1 cellular context compared by ENCODE assay signal in the genomic region with DNA sequence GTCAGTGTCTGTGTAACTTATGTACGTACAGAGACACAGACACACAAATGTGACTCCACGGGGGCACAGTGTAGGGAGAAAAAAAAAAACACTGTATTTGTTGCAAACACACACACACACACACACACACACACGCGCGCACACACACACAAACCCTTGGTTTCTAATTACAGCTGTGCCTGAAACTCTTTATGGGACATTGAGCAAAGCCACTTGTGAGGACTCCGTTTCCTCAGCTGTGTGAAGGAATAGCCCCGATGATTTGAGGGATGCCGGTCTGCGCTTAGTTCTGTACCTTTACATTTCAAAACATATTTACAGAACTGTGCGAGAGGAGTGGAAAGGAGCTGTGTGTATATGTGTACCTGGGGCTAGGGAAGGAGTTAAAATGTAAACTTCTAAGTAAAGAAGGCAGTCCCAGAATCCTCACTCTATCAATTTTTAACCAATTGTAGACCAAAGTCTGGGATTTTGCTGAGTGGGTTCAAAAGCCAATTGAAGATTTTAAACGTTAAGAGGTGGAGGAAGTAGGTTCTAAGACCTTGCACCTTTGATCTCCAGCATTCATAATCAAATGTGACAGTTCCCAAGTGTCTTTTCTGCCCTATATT.
TF ChIP-seq lines count a peak whose summit lies in the region.

No MANE protein-coding gene starts in this region.

TF ChIP-seq in SK-N-SH, 30 proteins besides CTCF, POLR2A, EP300 and RAD21 (continued from another document):
- TF ChIP-seq REST (IDR thresholded peaks at IDR 0.05; ENCODE audit: low read depth, low read length) = no peak
